ENCODE assay signal across 10 cellular contexts in the genomic region with DNA sequence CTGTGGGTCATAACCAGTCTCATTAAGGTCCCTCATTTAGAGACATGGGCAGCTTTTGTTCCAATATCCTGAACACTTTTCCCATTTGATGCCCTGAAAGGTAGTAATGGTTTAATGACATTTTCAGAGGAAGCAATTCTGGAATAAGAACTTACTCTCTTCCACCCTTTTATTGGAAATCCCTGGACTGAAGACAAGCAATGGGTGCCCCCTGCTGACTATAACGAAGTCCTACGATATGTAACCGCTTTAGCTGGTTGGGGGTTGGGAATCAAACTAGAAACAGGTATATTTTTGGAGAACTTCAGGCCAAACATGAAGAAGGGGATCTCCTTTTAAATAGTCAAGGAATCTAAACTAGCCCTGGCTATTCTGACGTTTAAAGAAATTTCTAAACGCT. TPM values are rescaled to one million over a fixed set of nuclear protein-coding genes. Genes with fewer than 3 reads are reported as not detected.
DNase-seq lines count a peak whose midpoint lies in the region; ATAC-seq and TF ChIP-seq lines count a peak whose summit lies in the region.
"Had no signal": no experiment of that assay in that cellular context is flagged by ENCODE, and none has a peak within 500 bp of the region (broad histone marks: within the 10 kb centered on the region; RNA-seq: fewer than 3 reads in every experiment).

No MANE protein-coding gene starts in this region.

- H3K4me3 ChIP-seq in thoracic aorta = no peak overlapping the region

- TF ChIP-seq RAD21 in Ishikawa (IDR thresholded peaks at IDR 0.05; ENCODE audit: low read depth) = peak; percentile 34

- TF ChIP-seq EP300 in Ishikawa (IDR thresholded peaks at IDR 0.05; ENCODE audit: borderline replicate concordance) = no peak

- H3K27ac ChIP-seq in VCaP = no peak overlapping the region
- H3K27ac ChIP-seq in thoracic aorta = no peak overlapping the region
- H3K27ac ChIP-seq: neutrophil had no signal

- H3K9me3 ChIP-seq in thoracic aorta = no peaks in the 10 kb centered on the region
- H3K9me3 ChIP-seq: neutrophil had no signal

- H3K36me3 ChIP-seq in thoracic aorta = peaks cover 27% of the 10 kb centered on the region

- TF ChIP-seq CTCF in VCaP (conservative IDR thresholded peaks at IDR 0.05) = peak; percentile 85
- peak; percentile 22 for TF ChIP-seq CTCF in thoracic aorta (IDR thresholded peaks at IDR 0.05)

- ATAC-seq in thoracic aorta (ENCODE audit: insufficient number of reproducible peaks, low FRiP score, low read depth) (no peak), HG02981 (IDR thresholded peaks at IDR 0.05; ENCODE audit: unreplicated experiment) (no peak)

- H3K27me3 ChIP-seq in thoracic aorta (replicated peaks; ENCODE audit: insufficient read depth) = no peaks in the 10 kb centered on the region
- H3K27me3 ChIP-seq: neutrophil had no signal

- DNase-seq in DMS53 treated with DMSO at 0.1 percent for 48 hours (lab: John Stamatoyannopoulos, UW; ENCODE audit: unreplicated experiment) = peak; percentile 39
- DNase-seq in hepatic stellate cell (ENCODE audit: low spot score) = peak; percentile 49
- no peak for DNase-seq in thoracic aorta (ENCODE audit: low spot score)
- DNase-seq in mucosa of gallbladder (ENCODE audit: low spot score) = no peak
- DNase-seq in ureter (ENCODE audit: low spot score) = no peak

- H3K4me1 ChIP-seq in thoracic aorta (ENCODE audit: control insufficient read depth in 1 of 2, low read depth in 2 of 2) = no peaks in the 10 kb centered on the region

TF ChIP-seq in Ishikawa, 13 proteins besides CTCF, POLR2A, EP300 and RAD21:
- TF ChIP-seq, protein P1, sequence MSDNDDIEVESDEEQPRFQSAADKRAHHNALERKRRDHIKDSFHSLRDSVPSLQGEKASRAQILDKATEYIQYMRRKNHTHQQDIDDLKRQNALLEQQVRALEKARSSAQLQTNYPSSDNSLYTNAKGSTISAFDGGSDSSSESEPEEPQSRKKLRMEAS (IDR thresholded peaks at IDR 0.05) = no peak
- TF ChIP-seq CEBPB (IDR thresholded peaks at IDR 0.05) (no peak), TEAD4 (IDR thresholded peaks at IDR 0.05) (no peak), YY1 (IDR thresholded peaks at IDR 0.05; ENCODE audit: low read depth) (no peak), ZBTB7A (IDR thresholded peaks at IDR 0.05; ENCODE audit: low read depth) (no peak), TCF12 (IDR thresholded peaks at IDR 0.05; ENCODE audit: low read depth) (no peak), FOXM1 (IDR thresholded peaks at IDR 0.05; ENCODE audit: borderline replicate concordance, low read depth) (no peak), CREB1 (IDR thresholded peaks at IDR 0.05; ENCODE audit: low read depth) (no peak), NFIC (IDR thresholded peaks at IDR 0.05) (no peak), EGR1 (IDR thresholded peaks at IDR 0.05) (no peak), TAF1 (IDR thresholded peaks at IDR 0.05; ENCODE audit: low read depth) (no peak)
- TF ChIP-seq, protein P2, sequence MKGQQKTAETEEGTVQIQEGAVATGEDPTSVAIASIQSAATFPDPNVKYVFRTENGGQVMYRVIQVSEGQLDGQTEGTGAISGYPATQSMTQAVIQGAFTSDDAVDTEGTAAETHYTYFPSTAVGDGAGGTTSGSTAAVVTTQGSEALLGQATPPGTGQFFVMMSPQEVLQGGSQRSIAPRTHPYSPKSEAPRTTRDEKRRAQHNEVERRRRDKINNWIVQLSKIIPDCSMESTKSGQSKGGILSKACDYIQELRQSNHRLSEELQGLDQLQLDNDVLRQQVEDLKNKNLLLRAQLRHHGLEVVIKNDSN (IDR thresholded peaks at IDR 0.05) = no peak
- TF ChIP-seq, protein P3, sequence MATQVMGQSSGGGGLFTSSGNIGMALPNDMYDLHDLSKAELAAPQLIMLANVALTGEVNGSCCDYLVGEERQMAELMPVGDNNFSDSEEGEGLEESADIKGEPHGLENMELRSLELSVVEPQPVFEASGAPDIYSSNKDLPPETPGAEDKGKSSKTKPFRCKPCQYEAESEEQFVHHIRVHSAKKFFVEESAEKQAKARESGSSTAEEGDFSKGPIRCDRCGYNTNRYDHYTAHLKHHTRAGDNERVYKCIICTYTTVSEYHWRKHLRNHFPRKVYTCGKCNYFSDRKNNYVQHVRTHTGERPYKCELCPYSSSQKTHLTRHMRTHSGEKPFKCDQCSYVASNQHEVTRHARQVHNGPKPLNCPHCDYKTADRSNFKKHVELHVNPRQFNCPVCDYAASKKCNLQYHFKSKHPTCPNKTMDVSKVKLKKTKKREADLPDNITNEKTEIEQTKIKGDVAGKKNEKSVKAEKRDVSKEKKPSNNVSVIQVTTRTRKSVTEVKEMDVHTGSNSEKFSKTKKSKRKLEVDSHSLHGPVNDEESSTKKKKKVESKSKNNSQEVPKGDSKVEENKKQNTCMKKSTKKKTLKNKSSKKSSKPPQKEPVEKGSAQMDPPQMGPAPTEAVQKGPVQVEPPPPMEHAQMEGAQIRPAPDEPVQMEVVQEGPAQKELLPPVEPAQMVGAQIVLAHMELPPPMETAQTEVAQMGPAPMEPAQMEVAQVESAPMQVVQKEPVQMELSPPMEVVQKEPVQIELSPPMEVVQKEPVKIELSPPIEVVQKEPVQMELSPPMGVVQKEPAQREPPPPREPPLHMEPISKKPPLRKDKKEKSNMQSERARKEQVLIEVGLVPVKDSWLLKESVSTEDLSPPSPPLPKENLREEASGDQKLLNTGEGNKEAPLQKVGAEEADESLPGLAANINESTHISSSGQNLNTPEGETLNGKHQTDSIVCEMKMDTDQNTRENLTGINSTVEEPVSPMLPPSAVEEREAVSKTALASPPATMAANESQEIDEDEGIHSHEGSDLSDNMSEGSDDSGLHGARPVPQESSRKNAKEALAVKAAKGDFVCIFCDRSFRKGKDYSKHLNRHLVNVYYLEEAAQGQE (IDR thresholded peaks at IDR 0.05; ENCODE audit: low read depth) = no peak

RNA-seq across cellular contexts. Expression of a gene that starts 20.5 kb away (rescaled TPM):
- total RNA-seq in thoracic aorta (10 to 100 TPM; 39.1 to 49.2 TPM), mucosa of gallbladder (36.6 TPM), ureter (61.9 TPM)

RNA-seq across cellular contexts. Expression of a gene that starts 20.8 kb away (rescaled TPM):
- total RNA-seq in thoracic aorta (10 to 100 TPM; 13.8 to 16.2 TPM), mucosa of gallbladder (66.2 TPM), ureter (88.4 TPM)

RNA-seq across cellular contexts. Expression of a gene that starts 32.3 kb away (rescaled TPM):
- 10 to 100 TPM; 27.5 to 39.6 TPM for total RNA-seq in thoracic aorta
- 31.6 TPM for total RNA-seq in mucosa of gallbladder
- total RNA-seq in ureter = 33.0 TPM

RNA-seq across cellular contexts. Expression of a gene that starts 45.7 kb away (rescaled TPM):
- total RNA-seq in thoracic aorta (10 to 100 TPM; 72.9 to 85.0 TPM), mucosa of gallbladder (5.2 TPM), ureter (17.7 TPM)
- total RNA-seq: T-helper 1 cell treated with Interleukin-12 subunit alpha and Interleukin-12 subunit beta and Interleukin-4 antibody, amounts not matched to agents 30 ng/mL and 1 ng/mL, for 36 hours had no signal

RNA-seq across cellular contexts. Expression of a gene that starts 54.1 kb away (rescaled TPM):
- total RNA-seq in thoracic aorta (1 to 10 TPM; 3.0 to 9.7 TPM), mucosa of gallbladder (11.5 TPM), ureter (7.2 TPM)

Comparison
In these comparisons a context has a peak if more than half of its experiments do, and no peak if none do; other contexts are left out.
1. DNase-seq: peak in DMS53 treated with DMSO at 0.1 percent for 48 hours (single experiment) and hepatic stellate cell (single experiment); none in thoracic aorta (single experiment), mucosa of gallbladder (single experiment) and ureter (single experiment).